ENCODE assay signal across 24 cellular contexts in the genomic region with DNA sequence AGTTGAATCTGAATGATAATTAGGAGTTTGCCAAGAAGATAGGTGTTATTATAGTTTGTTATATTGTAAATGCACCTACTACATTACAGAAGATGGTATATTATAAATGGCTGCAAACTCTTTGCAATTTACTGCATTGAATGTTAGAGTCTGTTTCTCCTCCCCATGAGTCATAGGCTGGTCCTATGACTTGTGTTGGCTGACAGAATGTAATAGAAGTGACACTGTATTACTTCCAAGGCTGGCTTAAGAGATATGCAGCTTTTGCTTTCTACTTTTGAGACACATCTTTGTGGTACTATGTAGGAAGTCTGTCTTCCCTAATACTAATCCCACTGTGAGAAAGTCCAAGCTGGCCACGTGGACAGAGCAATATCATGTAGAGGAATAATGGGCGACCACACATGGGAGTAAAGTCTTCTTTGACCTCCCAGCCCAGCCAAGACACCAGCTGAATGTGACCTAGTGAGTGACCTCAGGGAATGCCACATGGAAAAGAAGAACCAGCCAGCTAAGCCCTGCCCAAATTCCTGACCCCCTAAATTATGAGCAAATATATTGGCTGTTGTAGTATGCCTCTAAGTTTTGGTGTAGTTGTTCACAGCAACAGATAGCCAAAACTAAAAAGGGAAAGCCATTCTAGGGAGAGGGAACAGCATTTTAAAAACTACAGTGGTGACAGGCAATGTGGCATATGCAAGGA. TPM values are rescaled to one million over a fixed set of nuclear protein-coding genes. Genes with fewer than 3 reads are reported as not detected.
A peak's percentile ranks its signal among the peaks of the same experiment; 100 is the strongest.
DNase-seq lines count a peak whose midpoint lies in the region; ATAC-seq, FAIRE-seq and TF ChIP-seq lines count a peak whose summit lies in the region.
"Had no signal": no experiment of that assay in that cellular context is flagged by ENCODE, and none has a peak within 500 bp of the region (broad histone marks: within the 10 kb centered on the region; RNA-seq: fewer than 3 reads in every experiment).

No MANE protein-coding gene starts in this region.

- no peaks in the 10 kb centered on the region for H3K36me3 Mint-ChIP-seq in astrocyte (ENCODE audit: low read depth, unreplicated experiment)
- H3K36me3 Mint-ChIP-seq: T-cell had no signal

- in situ Hi-C loops in gastrocnemius medialis (cut with MboI; ENCODE audit: low sequenced_read_pairs in 4 of 4) = no loop called here

- peak; percentile 20 for DNase-seq in AG08396 (ENCODE audit: low spot score)
- DNase-seq in HCEC 1CT = peak; percentile 5
- peak; percentile 2 for DNase-seq in astrocyte (ENCODE audit: low read depth)
- peak; percentile 20 for DNase-seq in fibroblast of the aortic adventitia (ENCODE audit: low read depth)
- DNase-seq in gastrocnemius medialis = no peak
- DNase-seq in activated CD4-positive, alpha-beta T cell treated with anti-CD3 and anti-CD28 coated beads, Interleukin-2, amount 50 U/mL, for 1 hour = no peak
- DNase-seq in OCI-LY7 (ENCODE audit: low spot score) = no peak
- DNase-seq in NCI-H1105 (lab: John Stamatoyannopoulos, UW) = no peak
- DNase-seq: activated CD4-positive, alpha-beta T cell treated with anti-CD3 and anti-CD28 coated beads, Interleukin-2, amount 10 ng/mL, durations not matched to agents 24 days and 14 days; activated CD8-positive, alpha-beta memory T cell treated with anti-CD3 and anti-CD28 coated beads, Interleukin-2, amount 50 U/mL, for 4 hours; activated effector memory CD4-positive, alpha-beta T cell treated with Interleukin-2 at 50 U/mL for 16 hours; activated naive CD8-positive, alpha-beta T cell treated with anti-CD3 and anti-CD28 coated beads, Interleukin-2, amount 50 U/mL, for 24 hours; caudate nucleus; heart left ventricle; left ventricle myocardium inferior; NCI-H1694; posterior cingulate gyrus; SHP77; stimulated activated CD4-positive, alpha-beta T cell treated with anti-CD3 and anti-CD28 coated beads, Interleukin-2, amount 100 ng/mL, for 24 hours; stimulated activated naive CD4-positive, alpha-beta T cell; T-cell had no signal

- no peak overlapping the region for H3K4me3 ChIP-seq in astrocyte (ENCODE audit: insufficient read depth, low read depth, low read length)
- H3K4me3 ChIP-seq in fibroblast of the aortic adventitia (ENCODE audit: low read depth, low read length) = no peak overlapping the region
- H3K4me3 ChIP-seq in gastrocnemius medialis = no peak overlapping the region
- no peak overlapping the region for H3K4me3 ChIP-seq in OCI-LY7 (ENCODE audit: low read depth, low read length, poor library complexity, severe bottlenecking)
- H3K4me3 ChIP-seq: HAP-1, heart left ventricle, left ventricle myocardium inferior, thoracic aorta had no signal

- H3K9me2 ChIP-seq in OCI-LY7 (ENCODE audit: insufficient read depth, low read length) = no peaks in the 10 kb centered on the region

- no peak for ATAC-seq in gastrocnemius medialis
- ATAC-seq: activated naive CD8-positive, alpha-beta T cell treated with anti-CD3 and anti-CD28 coated beads, Interleukin-2, amount 50 U/mL, for 24 hours; T-cell had no signal

- H3K4me2 ChIP-seq in astrocyte (ENCODE audit: low read length) (no peak overlapping the region), OCI-LY7 (ENCODE audit: low read length) (no peak overlapping the region)

- BruUV-seq in OCI-LY7 (replicated peaks; lab: Mats Ljungman, UMichigan) = no TSS peak

- H3K4me1 ChIP-seq in astrocyte (ENCODE audit: insufficient read depth, low read length) = no peaks in the 10 kb centered on the region
- no peaks in the 10 kb centered on the region for H3K4me1 ChIP-seq in gastrocnemius medialis
- peaks cover 14% of the 10 kb centered on the region for H3K4me1 ChIP-seq in OCI-LY7 (ENCODE audit: insufficient read depth, low read length, poor library complexity, severe bottlenecking)
- H3K4me1 ChIP-seq: HAP-1, left ventricle myocardium inferior had no signal

- H3K4me3 Mint-ChIP-seq in astrocyte (ENCODE audit: unreplicated experiment) = no peak overlapping the region
- H3K4me3 Mint-ChIP-seq: activated CD4-positive, alpha-beta T cell treated with anti-CD3 and anti-CD28 coated beads, Interleukin-2, amount 10 ng/mL, durations not matched to agents 24 days and 14 days; activated naive CD8-positive, alpha-beta T cell treated with anti-CD3 and anti-CD28 coated beads, Interleukin-2, amount 50 U/mL, for 24 hours; T-cell had no signal

- H2AFZ ChIP-seq in astrocyte (ENCODE audit: low read depth, low read length) (no peak overlapping the region), OCI-LY7 (ENCODE audit: low read length) (no peak overlapping the region)

- H3K4me1 Mint-ChIP-seq in astrocyte (ENCODE audit: low read depth, unreplicated experiment) = peaks cover 18% of the 10 kb centered on the region
- H3K4me1 Mint-ChIP-seq: activated CD4-positive, alpha-beta T cell treated with anti-CD3 and anti-CD28 coated beads, Interleukin-2, amount 10 ng/mL, durations not matched to agents 24 days and 14 days; activated naive CD8-positive, alpha-beta T cell treated with anti-CD3 and anti-CD28 coated beads, Interleukin-2, amount 50 U/mL, for 24 hours had no signal

- H3K27me3 Mint-ChIP-seq in astrocyte (ENCODE audit: low read depth, unreplicated experiment) = no peaks in the 10 kb centered on the region
- H3K27me3 Mint-ChIP-seq: activated naive CD8-positive, alpha-beta T cell treated with anti-CD3 and anti-CD28 coated beads, Interleukin-2, amount 50 U/mL, for 24 hours had no signal

- H3K9ac ChIP-seq in astrocyte (ENCODE audit: low read length) = no peak overlapping the region

- no peaks in the 10 kb centered on the region for H3K79me2 ChIP-seq in astrocyte (ENCODE audit: insufficient read depth, low read length)
- no peaks in the 10 kb centered on the region for H3K79me2 ChIP-seq in OCI-LY7 (ENCODE audit: insufficient read depth, low read depth, low read length)

- CTCF ChIA-PET in OCI-LY7 (lab: Charles Lee; ENCODE audit: unreplicated experiment) = no interaction called here

- POLR2A ChIA-PET in OCI-LY7 (lab: Charles Lee) = no interaction called here

- H3K36me3 ChIP-seq in astrocyte (ENCODE audit: insufficient read depth, low read length) = no peaks in the 10 kb centered on the region
- H3K36me3 ChIP-seq in gastrocnemius medialis = no peaks in the 10 kb centered on the region
- no peaks in the 10 kb centered on the region for H3K36me3 ChIP-seq in OCI-LY7 (ENCODE audit: insufficient read depth, low read length)
- H3K36me3 ChIP-seq: HAP-1, heart left ventricle, left ventricle myocardium inferior, thoracic aorta had no signal

- TF ChIP-seq CTCF in astrocyte (IDR thresholded peaks at IDR 0.05; ENCODE audit: insufficient read depth, low read depth, low read length) (no peak), fibroblast of the aortic adventitia (IDR thresholded peaks at IDR 0.05; ENCODE audit: insufficient read depth, low read length) (no peak), gastrocnemius medialis (IDR thresholded peaks at IDR 0.05 in 4 of 5, conservative IDR thresholded peaks at IDR 0.05 in 1 of 5) (no peak), OCI-LY7 (conservative IDR thresholded peaks at IDR 0.05; ENCODE audit: low read length) (no peak)

- no peak for TF ChIP-seq POLR2A in gastrocnemius medialis (IDR thresholded peaks at IDR 0.05)

- no peaks in the 10 kb centered on the region for H3K27me3 ChIP-seq in astrocyte (ENCODE audit: insufficient read depth, low read length)
- peaks cover 0 to 4% (median 0%) of the 10 kb centered on the region in 3 donors for H3K27me3 ChIP-seq in gastrocnemius medialis
- H3K27me3 ChIP-seq: heart left ventricle had no signal

- peak overlapping the region; percentile 31 for H3K27ac Mint-ChIP-seq in astrocyte (ENCODE audit: unreplicated experiment)
- H3K27ac Mint-ChIP-seq: activated CD4-positive, alpha-beta T cell treated with anti-CD3 and anti-CD28 coated beads, Interleukin-2, amount 10 ng/mL, durations not matched to agents 24 days and 14 days; activated naive CD8-positive, alpha-beta T cell treated with anti-CD3 and anti-CD28 coated beads, Interleukin-2, amount 50 U/mL, for 24 hours; T-cell had no signal

- H4K20me1 ChIP-seq in astrocyte (ENCODE audit: insufficient read depth, low read length) (no peaks in the 10 kb centered on the region), OCI-LY7 (ENCODE audit: insufficient read depth, low read length) (no peaks in the 10 kb centered on the region)

- FAIRE-seq in astrocyte (lab: Jason Lieb, UNC) = peak; percentile 54
- FAIRE-seq: GM12891 had no signal

- intact Hi-C loops in gastrocnemius medialis (cut with DNase I; ENCODE audit: low total_unique reads) = no loop called here
- intact Hi-C loops in OCI-LY7 (cut with micrococcal nuclease; ENCODE audit: unreplicated experiment) = no loop called here

- H3K9me3 ChIP-seq in astrocyte (ENCODE audit: insufficient read depth, low read depth, low read length) (no peaks in the 10 kb centered on the region), gastrocnemius medialis (no peaks in the 10 kb centered on the region), OCI-LY7 (ENCODE audit: low read length) (no peaks in the 10 kb centered on the region)
- H3K9me3 ChIP-seq: heart left ventricle, left ventricle myocardium inferior, thoracic aorta had no signal

- no peaks in the 10 kb centered on the region for H3K9me3 Mint-ChIP-seq in astrocyte (ENCODE audit: unreplicated experiment)
- H3K9me3 Mint-ChIP-seq: activated CD4-positive, alpha-beta T cell treated with anti-CD3 and anti-CD28 coated beads, Interleukin-2, amount 10 ng/mL, durations not matched to agents 24 days and 14 days; activated naive CD8-positive, alpha-beta T cell treated with anti-CD3 and anti-CD28 coated beads, Interleukin-2, amount 50 U/mL, for 24 hours; T-cell had no signal

- no peak overlapping the region for H3K27ac ChIP-seq in astrocyte (ENCODE audit: low read depth, low read length)
- no peak overlapping the region for H3K27ac ChIP-seq in gastrocnemius medialis
- no peak overlapping the region for H3K27ac ChIP-seq in OCI-LY7 (ENCODE audit: low read depth, low read length, poor library complexity, severe bottlenecking)
- H3K27ac ChIP-seq: heart left ventricle, left ventricle myocardium inferior, thoracic aorta had no signal

RNA-seq across cellular contexts. Expression of a gene that starts 6.8 kb away (rescaled TPM):
- total RNA-seq in astrocyte (140 and 146 TPM in 2 replicates), fibroblast of the aortic adventitia (ENCODE audit: low replicate concordance) (110 and 114 TPM in 2 replicates), gastrocnemius medialis (100 to 1,000 TPM in 1 of 4 donors, 10 to 100 TPM in 3; 72.8 to 108 (median 88.6) TPM), OCI-LY7 (2022) (85.9 and 91.8 TPM in 2 replicates)
- 40.5 and 42.7 TPM in 2 replicates for total RNA-seq in OCI-LY7 (2014; rRNA removed; shearing (Covaris generic))

RNA-seq across cellular contexts. Expression of a gene that starts 23.8 kb away (rescaled TPM):
- total RNA-seq in astrocyte (57.6 and 61.5 TPM in 2 replicates), fibroblast of the aortic adventitia (ENCODE audit: low replicate concordance) (76.0 and 83.2 TPM in 2 replicates), gastrocnemius medialis (10 to 100 TPM; 27.3 to 43.6 (median 28.4) TPM), OCI-LY7 (2022) (23.5 and 24.4 TPM in 2 replicates)
- 23.2 and 28.8 TPM in 2 replicates for total RNA-seq in OCI-LY7 (2014; rRNA removed; shearing (Covaris generic))

Comparison
In these comparisons a context has a peak if more than half of its experiments do, and no peak if none do; other contexts are left out.
1. DNase-seq: peak in AG08396 (single experiment), HCEC 1CT (single experiment), astrocyte (single experiment) and fibroblast of the aortic adventitia (single experiment); none in gastrocnemius medialis (0 of 2), activated CD4-positive, alpha-beta T cell treated with anti-CD3 and anti-CD28 coated beads, Interleukin-2, amount 50 U/mL, for 1 hour (single experiment), OCI-LY7 (single experiment) and NCI-H1105 (single experiment).